11 cellular contexts compared by ENCODE assay signal in the genomic region with DNA sequence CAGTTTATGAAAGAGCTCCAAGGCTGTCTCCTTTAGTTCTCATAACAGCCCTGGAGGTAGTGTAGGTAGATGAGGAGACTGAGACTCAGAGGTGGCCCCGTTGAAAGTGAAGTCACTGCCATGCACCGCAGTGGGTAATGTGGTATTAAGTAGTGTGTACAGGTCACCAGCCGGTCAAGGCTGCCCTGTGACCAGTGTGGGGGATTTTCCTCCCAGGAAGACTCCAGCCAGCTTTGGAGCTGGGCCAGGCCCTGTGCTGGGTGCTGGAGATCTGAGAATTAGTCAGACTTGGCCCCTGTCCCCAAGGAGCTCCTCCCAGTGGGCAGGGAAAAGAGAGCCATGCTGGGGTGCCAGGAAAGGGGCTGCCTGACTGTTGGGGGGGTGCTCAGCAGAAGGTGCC. TPM values are rescaled to one million over a fixed set of nuclear protein-coding genes. Genes with fewer than 3 reads are reported as not detected.
DNase-seq lines count a peak whose midpoint lies in the region; ATAC-seq, FAIRE-seq and TF ChIP-seq lines count a peak whose summit lies in the region.
"Had no signal": no experiment of that assay in that cellular context is flagged by ENCODE, and none has a peak within 500 bp of the region (broad histone marks: within the 10 kb centered on the region; RNA-seq: fewer than 3 reads in every experiment).

No MANE protein-coding gene starts in this region.

- POLR2A ChIA-PET in A549 (lab: Yijun Ruan, JAX): interaction anchor here (0.7 kb wide), 1 partner anchor 60 kb away, joined by 6 read pairs; no protein-coding TSS in a partner anchor

- intact Hi-C loops in lower lobe of right lung (cut with DNase I): no loop called here

- no peaks in the 10 kb centered on the region for H3K36me3 ChIP-seq in lower lobe of right lung

- H3K9me3 ChIP-seq in A549 (no peaks in the 10 kb centered on the region), lower lobe of right lung (no peaks in the 10 kb centered on the region)
- H3K9me3 ChIP-seq: esophagus squamous epithelium had no signal

- no peak for TF ChIP-seq EP300 in A549 (IDR thresholded peaks at IDR 0.05)

- no peaks in the 10 kb centered on the region for H3K9me3 Mint-ChIP-seq in brain
- no peaks in the 10 kb centered on the region for H3K9me3 Mint-ChIP-seq in activated T-cell treated with anti-CD3 and anti-CD28 coated beads, Interleukin-2, amount 50 U/mL, for 72 hours
- H3K9me3 Mint-ChIP-seq: CD4-positive, alpha-beta T cell had no signal

- FAIRE-seq in A549 (lab: Jason Lieb, UNC) (no peak), HTR-8/SVneo (lab: Jason Lieb, UNC) (peak; percentile 90)

- peak; percentile 43 to 73 for DNase-seq in A549 (ENCODE audit: low read depth in 1 of 2, low spot score in 1 of 2)
- peak; percentile 87 for DNase-seq in HTR-8/SVneo (ENCODE audit: insufficient read length, low spot score)
- no peak for DNase-seq in lower lobe of right lung
- no peak for DNase-seq in activated T-cell treated with anti-CD3 and anti-CD28 coated beads, Interleukin-2, amount 50 U/mL, for 72 hours
- no peak for DNase-seq in GOT3 (lab: John Stamatoyannopoulos, UW)
- no peak for DNase-seq in NCI-H774 (lab: John Stamatoyannopoulos, UW)
- DNase-seq: CD4-positive, alpha-beta T cell; esophagus squamous epithelium had no signal

- H3K4me1 ChIP-seq in A549 (peaks cover 58% of the 10 kb centered on the region), lower lobe of right lung (no peaks in the 10 kb centered on the region)
- H3K4me1 ChIP-seq: parathyroid adenoma had no signal

- TF ChIP-seq CTCF in A549 (IDR thresholded peaks at IDR 0.05) (no peak), brain (conservative IDR thresholded peaks at IDR 0.05) (no peak), lower lobe of right lung (IDR thresholded peaks at IDR 0.05) (no peak)

- 6% methylated on average over 3 of the region's 3 CpGs for WGBS in A549 (ENCODE audit: missing lambda C conversion rate)

- peaks cover 33% of the 10 kb centered on the region for H3K4me1 Mint-ChIP-seq in brain
- no peaks in the 10 kb centered on the region for H3K4me1 Mint-ChIP-seq in activated T-cell treated with anti-CD3 and anti-CD28 coated beads, Interleukin-2, amount 50 U/mL, for 72 hours (ENCODE audit: low read depth)

- ATAC-seq in A549 (peak; percentile 46 to 76), lower lobe of right lung (peak; percentile 34 to 40), HG02938 (IDR thresholded peaks at IDR 0.05; ENCODE audit: unreplicated experiment) (no peak)
- no peak for ATAC-seq in activated T-cell treated with anti-CD3 and anti-CD28 coated beads, Interleukin-2, amount 50 U/mL, for 72 hours (replicated peaks in 1 of 2)

- peak overlapping the region; percentile 69 to 83 for H3K27ac ChIP-seq in A549
- H3K27ac ChIP-seq in lower lobe of right lung: no peak overlapping the region
- H3K27ac ChIP-seq: esophagus squamous epithelium, parathyroid adenoma had no signal

- peak overlapping the region; percentile 88 for H3K4me2 ChIP-seq in A549

- peaks cover 5% of the 10 kb centered on the region for H3K36me3 Mint-ChIP-seq in brain
- H3K36me3 Mint-ChIP-seq in activated T-cell treated with anti-CD3 and anti-CD28 coated beads, Interleukin-2, amount 50 U/mL, for 72 hours (ENCODE audit: insufficient read depth in 2 of 2): no peaks in the 10 kb centered on the region

- H3K4me3 ChIP-seq in A549: no peak overlapping the region
- H3K4me3 ChIP-seq in lower lobe of right lung: no peak overlapping the region
- H3K4me3 ChIP-seq: esophagus squamous epithelium had no signal

- no peaks in the 10 kb centered on the region for H3K27me3 ChIP-seq in lower lobe of right lung (ENCODE audit: low read depth)
- H3K27me3 ChIP-seq: esophagus squamous epithelium had no signal

- H3K27ac Mint-ChIP-seq in brain: peak overlapping the region in 4 of 5 experiments; percentile 13 to 90 (median 73)
- no peak overlapping the region for H3K27ac Mint-ChIP-seq in activated T-cell treated with anti-CD3 and anti-CD28 coated beads, Interleukin-2, amount 50 U/mL, for 72 hours
- H3K27ac Mint-ChIP-seq: CD4-positive, alpha-beta T cell had no signal

- no peak for TF ChIP-seq POLR2A in A549 (IDR thresholded peaks at IDR 0.05; ENCODE audit: low read length)

- TF ChIP-seq RAD21 in A549 (conservative IDR thresholded peaks at IDR 0.05 in 1 of 2, IDR thresholded peaks at IDR 0.05 in 1 of 2): no peak

- H3K4me3 Mint-ChIP-seq in brain: peak overlapping the region in 1 of 5 experiments; percentile 30
- H3K4me3 Mint-ChIP-seq in activated T-cell treated with anti-CD3 and anti-CD28 coated beads, Interleukin-2, amount 50 U/mL, for 72 hours: no peak overlapping the region
- H3K4me3 Mint-ChIP-seq: CD4-positive, alpha-beta T cell had no signal

- CTCF ChIA-PET in A549 (lab: Yijun Ruan, JAX): interaction anchor here (1.0 to 23.6 kb wide), 5 partner anchors 16 to 406 kb away, joined by 3 to 290 read pairs (median 7); a partner anchor contains a TSS

- no peaks in the 10 kb centered on the region for H3K27me3 Mint-ChIP-seq in brain
- H3K27me3 Mint-ChIP-seq in activated T-cell treated with anti-CD3 and anti-CD28 coated beads, Interleukin-2, amount 50 U/mL, for 72 hours (ENCODE audit: low read depth): no peaks in the 10 kb centered on the region
- H3K27me3 Mint-ChIP-seq: CD4-positive, alpha-beta T cell had no signal

TF ChIP-seq in A549, 52 proteins besides CTCF, POLR2A, EP300 and RAD21:
- TF ChIP-seq GATA3 (IDR thresholded peaks at IDR 0.05; ENCODE audit: borderline replicate concordance) (peak; percentile 43; the same call in 1 of the 2 replicates), HOXB5 (CRISPR knock-in tag; IDR thresholded peaks at IDR 0.05) (no peak), CHD2 (IDR thresholded peaks at IDR 0.05; ENCODE audit: low read length, partially characterized antibody) (no peak), CEBPB (IDR thresholded peaks at IDR 0.05) (no peak)
- TF ChIP-seq, protein P1, sequence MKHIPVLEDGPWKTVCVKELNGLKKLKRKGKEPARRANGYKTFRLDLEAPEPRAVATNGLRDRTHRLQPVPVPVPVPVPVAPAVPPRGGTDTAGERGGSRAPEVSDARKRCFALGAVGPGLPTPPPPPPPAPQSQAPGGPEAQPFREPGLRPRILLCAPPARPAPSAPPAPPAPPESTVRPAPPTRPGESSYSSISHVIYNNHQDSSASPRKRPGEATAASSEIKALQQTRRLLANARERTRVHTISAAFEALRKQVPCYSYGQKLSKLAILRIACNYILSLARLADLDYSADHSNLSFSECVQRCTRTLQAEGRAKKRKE (CRISPR knock-in tag; IDR thresholded peaks at IDR 0.05; ENCODE audit: low read depth): no peak
- TF ChIP-seq, protein P2, sequence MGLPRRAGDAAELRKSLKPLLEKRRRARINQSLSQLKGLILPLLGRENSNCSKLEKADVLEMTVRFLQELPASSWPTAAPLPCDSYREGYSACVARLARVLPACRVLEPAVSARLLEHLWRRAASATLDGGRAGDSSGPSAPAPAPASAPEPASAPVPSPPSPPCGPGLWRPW (IDR thresholded peaks at IDR 0.05): no peak

RNA-seq across cellular contexts. Expression of a gene that starts 5.3 kb away (rescaled TPM):
- 0.34 TPM in 1 of 2 replicates, not detected in the other for polyA plus RNA-seq in A549 (2011; rRNA removed)
- polyA plus RNA-seq in A549 (2012; cell fraction: cytosol; rRNA removed): not detected in 2 replicates
- polyA plus RNA-seq in A549 (2012; cell fraction: nucleus; rRNA removed): 1.7 TPM in 1 of 2 replicates, not detected in the other
- polyA plus RNA-seq in A549 (2017; fragmentation: RNase III; extraction: RNeasy Plus Mini Kit Qiagen cat#74134 plus additional on column Dnase treatment): not detected in 3 replicates
- polyA minus RNA-seq in A549 (2011; rRNA and poly(A)+ RNA removed): 0.68 TPM in 1 of 2 replicates, not detected in the other
- polyA plus RNA-seq in brain (ENCODE audit: insufficient read depth, low read depth, low replicate concordance): not detected
- not detected for total RNA-seq in lower lobe of right lung
- not detected for total RNA-seq in activated T-cell treated with anti-CD3 and anti-CD28 coated beads, Interleukin-2, amount 50 U/mL, for 72 hours
- total RNA-seq: CD4-positive, alpha-beta T cell had no signal

RNA-seq across cellular contexts. Expression of a gene that starts 20.1 kb away (rescaled TPM):
- 1.7 and 2.6 TPM in 2 replicates for polyA plus RNA-seq in A549 (2011; rRNA removed)
- polyA plus RNA-seq in A549 (2012; cell fraction: cytosol; rRNA removed): 1.1 and 1.4 TPM in 2 replicates
- 7.6 and 7.8 TPM in 2 replicates for polyA plus RNA-seq in A549 (2012; cell fraction: nucleus; rRNA removed)
- 1.4 to 2.7 TPM (median 2.1 TPM) in 3 replicates for polyA plus RNA-seq in A549 (2017; fragmentation: RNase III; extraction: RNeasy Plus Mini Kit Qiagen cat#74134 plus additional on column Dnase treatment)
- 2.3 and 3.0 TPM in 2 replicates for polyA minus RNA-seq in A549 (2011; rRNA and poly(A)+ RNA removed)
- 4.2 TPM for polyA plus RNA-seq in brain (ENCODE audit: insufficient read depth, low read depth, low replicate concordance)
- 5.5 TPM for total RNA-seq in lower lobe of right lung
- under 1 TPM; 0.29 to 0.42 TPM for total RNA-seq in activated T-cell treated with anti-CD3 and anti-CD28 coated beads, Interleukin-2, amount 50 U/mL, for 72 hours

RNA-seq across cellular contexts. Expression of a gene that starts 41.2 kb away (rescaled TPM):
- 12.9 and 16.6 TPM in 2 replicates for polyA plus RNA-seq in A549 (2011; rRNA removed)
- polyA plus RNA-seq in A549 (2012; cell fraction: cytosol; rRNA removed): 4.6 and 6.4 TPM in 2 replicates
- 11.6 and 12.2 TPM in 2 replicates for polyA plus RNA-seq in A549 (2012; cell fraction: nucleus; rRNA removed)
- 6.8 to 9.4 TPM (median 8.9 TPM) in 3 replicates for polyA plus RNA-seq in A549 (2017; fragmentation: RNase III; extraction: RNeasy Plus Mini Kit Qiagen cat#74134 plus additional on column Dnase treatment)
- polyA minus RNA-seq in A549 (2011; rRNA and poly(A)+ RNA removed): 18.2 and 19.7 TPM in 2 replicates
- 23.2 TPM for polyA plus RNA-seq in brain (ENCODE audit: insufficient read depth, low read depth, low replicate concordance)
- total RNA-seq in lower lobe of right lung: 7.2 TPM
- total RNA-seq in activated T-cell treated with anti-CD3 and anti-CD28 coated beads, Interleukin-2, amount 50 U/mL, for 72 hours: 1 to 10 TPM; 1.0 to 1.1 TPM

Comparison
In these comparisons a context has a peak if more than half of its experiments do, and no peak if none do; other contexts are left out.
1. ATAC-seq: peak in A549 (2 of 2) and lower lobe of right lung (2 of 2); none in activated T-cell treated with anti-CD3 and anti-CD28 coated beads, Interleukin-2, amount 50 U/mL, for 72 hours (0 of 2) and HG02938 (single experiment).
2. DNase-seq: peak in A549 (2 of 2) and HTR-8/SVneo (single experiment); none in lower lobe of right lung (single experiment), activated T-cell treated with anti-CD3 and anti-CD28 coated beads, Interleukin-2, amount 50 U/mL, for 72 hours (0 of 2), GOT3 (single experiment) and NCI-H774 (single experiment).